In the genomic region with DNA sequence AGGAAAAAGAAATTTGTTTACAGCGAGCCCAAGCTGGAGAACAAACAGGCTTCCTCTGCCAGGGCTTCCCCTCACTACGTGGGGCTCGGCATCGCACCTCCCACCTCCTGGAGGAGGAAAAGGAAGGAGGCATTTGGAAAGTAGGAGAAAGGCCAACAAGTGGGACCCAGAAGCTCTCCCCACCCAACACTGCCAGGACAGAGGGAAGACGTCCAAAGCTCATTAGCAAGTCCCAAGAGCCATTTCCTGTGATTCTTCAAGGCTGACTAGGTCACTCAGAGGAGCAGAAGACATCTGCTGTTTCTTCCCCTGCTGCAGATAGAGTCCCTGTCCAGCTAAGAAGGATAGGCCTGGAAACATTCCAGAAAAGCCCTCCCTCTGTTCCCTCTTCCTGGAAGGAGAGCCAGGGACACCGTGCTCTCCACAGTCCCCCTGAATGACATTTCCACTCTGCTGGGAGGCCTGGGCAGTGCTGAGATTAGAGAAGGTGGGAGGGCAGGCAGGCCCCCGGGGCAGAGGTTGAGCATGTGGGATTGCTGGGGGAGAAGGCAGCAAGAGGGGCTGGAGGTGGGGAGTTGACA, we compare ENCODE assay signal across 20 cellular contexts. TPM values are rescaled to one million over a fixed set of nuclear protein-coding genes. Genes with fewer than 3 reads are reported as not detected.
DNase-seq lines count a peak whose midpoint lies in the region; ATAC-seq, FAIRE-seq and TF ChIP-seq lines count a peak whose summit lies in the region.
"Had no signal": no experiment of that assay in that cellular context is flagged by ENCODE, and none has a peak within 500 bp of the region (broad histone marks: within the 10 kb centered on the region; RNA-seq: fewer than 3 reads in every experiment).

No MANE protein-coding gene starts in this region.

- POLR2A ChIA-PET in endothelial cell of umbilical vein (lab: Charles Lee), result no interaction called here

- CTCF ChIA-PET in endothelial cell of umbilical vein (lab: Charles Lee), result no interaction called here

- no peak overlapping the region for H2AK5ac ChIP-seq in neuronal stem cell (ENCODE audit: low read depth, low read length)

- H2AFZ ChIP-seq in endothelial cell of umbilical vein (ENCODE audit: low read depth, low read length) (no peak overlapping the region), neuronal stem cell (ENCODE audit: low read length) (no peak overlapping the region)

- H3K4ac ChIP-seq in neuronal stem cell (ENCODE audit: low read length), result no peak overlapping the region

- peak; percentile 18 for FAIRE-seq in endothelial cell of umbilical vein (lab: Jason Lieb, UNC)
- FAIRE-seq: bronchial epithelial cell, H54, HTR-8/SVneo, pancreas had no signal

- no peak overlapping the region for H3K23ac ChIP-seq in neuronal stem cell (ENCODE audit: low read depth, low read length, poor library complexity)

- no peak overlapping the region for H2BK120ac ChIP-seq in neuronal stem cell (ENCODE audit: low read depth, low read length)

- no peak overlapping the region for H3K14ac ChIP-seq in neuronal stem cell (ENCODE audit: low read length)

- H3K9me3 ChIP-seq in endothelial cell of umbilical vein (replicated peaks; ENCODE audit: control insufficient read depth, insufficient read depth, low read length) (no peaks in the 10 kb centered on the region), neuronal stem cell (replicated peaks in 1 of 2; ENCODE audit: control insufficient read depth in 2 of 2, insufficient read depth in 1 of 2, low read depth in 1 of 2, low read length in 2 of 2) (no peaks in the 10 kb centered on the region), thoracic aorta (no peaks in the 10 kb centered on the region)
- H3K9me3 ChIP-seq: pancreas had no signal

- dilution Hi-C loops in endothelial cell of umbilical vein (cut with MboI; ENCODE audit: extremely low pct_ligation_motif_present, low sequenced_read_pairs), result no loop called here

- H3K36me3 ChIP-seq in endothelial cell of umbilical vein (ENCODE audit: control insufficient read depth in 2 of 2, extremely low read depth in 1 of 2, insufficient read depth in 2 of 2, low read length in 2 of 2), result no peaks in the 10 kb centered on the region
- H3K36me3 ChIP-seq in neuronal stem cell (replicated peaks in 1 of 2; ENCODE audit: control insufficient read depth in 2 of 2, insufficient read depth in 2 of 2, low read length in 2 of 2), result no peaks in the 10 kb centered on the region
- H3K36me3 ChIP-seq in thoracic aorta, result no peaks in the 10 kb centered on the region
- H3K36me3 ChIP-seq: pancreas had no signal

- no peak for TF ChIP-seq CTCF in endothelial cell of umbilical vein (IDR thresholded peaks at IDR 0.05; ENCODE audit: extremely low read depth in 1 of 2, insufficient read depth in 1 of 2, low read depth in 1 of 2, low read length in 2 of 2)
- TF ChIP-seq CTCF in thoracic aorta (IDR thresholded peaks at IDR 0.05), result no peak

- H4K91ac ChIP-seq in neuronal stem cell (ENCODE audit: low read depth, low read length, poor library complexity), result no peak overlapping the region

- no peaks in the 10 kb centered on the region for H3K79me2 ChIP-seq in endothelial cell of umbilical vein (ENCODE audit: control insufficient read depth, insufficient read depth, low read length)

- no peak overlapping the region for H3K4me3 ChIP-seq in endothelial cell of umbilical vein (replicated peaks in 1 of 3; ENCODE audit: insufficient read depth in 1 of 3, low read depth in 1 of 3, low read length in 3 of 3)
- H3K4me3 ChIP-seq in neuronal stem cell (ENCODE audit: low read length in 2 of 2), result no peak overlapping the region
- H3K4me3 ChIP-seq in thoracic aorta, result no peak overlapping the region
- H3K4me3 ChIP-seq: pancreas had no signal

- H4K20me1 ChIP-seq in endothelial cell of umbilical vein (replicated peaks; ENCODE audit: control insufficient read depth, extremely low read depth, insufficient read depth, low read length), result no peaks in the 10 kb centered on the region

- peaks cover 0 to 3% of the 10 kb centered on the region in 2 experiments for H3K27me3 ChIP-seq in endothelial cell of umbilical vein (ENCODE audit: control insufficient read depth in 2 of 2, insufficient read depth in 2 of 2, low read length in 2 of 2)
- peaks cover 0 to 78% (median 0%) of the 10 kb centered on the region in 3 experiments for H3K27me3 ChIP-seq in neuronal stem cell (ENCODE audit: control insufficient read depth in 3 of 3, insufficient read depth in 3 of 3, low read depth in 1 of 3, low read length in 3 of 3)
- H3K27me3 ChIP-seq in thoracic aorta (replicated peaks; ENCODE audit: insufficient read depth), result no peaks in the 10 kb centered on the region
- H3K27me3 ChIP-seq: pancreas had no signal

- H3K9ac ChIP-seq in endothelial cell of umbilical vein (replicated peaks; ENCODE audit: extremely low read depth, insufficient read depth, low read length) (no peak overlapping the region), neuronal stem cell (ENCODE audit: low read depth, low read length, poor library complexity) (no peak overlapping the region)

- no peaks in the 10 kb centered on the region for H3K9me1 ChIP-seq in endothelial cell of umbilical vein (replicated peaks; ENCODE audit: control insufficient read depth, extremely low read depth, insufficient read depth, low read length)

- no peak overlapping the region for H4K8ac ChIP-seq in neuronal stem cell (ENCODE audit: low read depth, low read length)

- peak overlapping the region; percentile 16 for H2BK5ac ChIP-seq in neuronal stem cell (ENCODE audit: low read length)

- H3K79me1 ChIP-seq in neuronal stem cell (ENCODE audit: low read depth, low read length), result no peaks in the 10 kb centered on the region

- H3K27ac ChIP-seq in endothelial cell of umbilical vein (ENCODE audit: insufficient read depth, low read depth, low read length), result no peak overlapping the region
- no peak overlapping the region for H3K27ac ChIP-seq in neuronal stem cell (replicated peaks; ENCODE audit: low read length)
- H3K27ac ChIP-seq in thoracic aorta, result peak overlapping the region in 1 of 2 donors; percentile 5
- H3K27ac ChIP-seq: RWPE1 had no signal

- no peak for TF ChIP-seq POLR2A in endothelial cell of umbilical vein (IDR thresholded peaks at IDR 0.05; ENCODE audit: low read depth, low read length)

- no peaks in the 10 kb centered on the region for H3K4me1 ChIP-seq in endothelial cell of umbilical vein (ENCODE audit: control insufficient read depth, extremely low read depth, insufficient read depth, low read length)
- H3K4me1 ChIP-seq in neuronal stem cell (ENCODE audit: control insufficient read depth in 2 of 2, insufficient read depth in 1 of 2, low read depth in 1 of 2, low read length in 2 of 2), result peaks cover 0 to 5% of the 10 kb centered on the region in 2 donors
- no peaks in the 10 kb centered on the region for H3K4me1 ChIP-seq in thoracic aorta (ENCODE audit: control insufficient read depth in 1 of 2, low read depth in 2 of 2)
- H3K4me1 ChIP-seq: pancreas had no signal

- H3K18ac ChIP-seq in neuronal stem cell (ENCODE audit: low read length), result no peak overlapping the region

- DNase-seq in endothelial cell of umbilical vein (ENCODE audit: low read depth, low spot score) (peak; percentile 37), left ventricle myocardium superior (peak; percentile 75), neuronal stem cell (ENCODE audit: low spot score) (no peak), thoracic aorta (ENCODE audit: low spot score) (no peak), GOT3 (lab: John Stamatoyannopoulos, UW) (no peak), epidermal melanocyte (ENCODE audit: insufficient read length, low spot score) (no peak)
- DNase-seq in effector CD8-positive, alpha-beta T cell (lab: John Stamatoyannopoulos, UW), result no peak
- no peak for DNase-seq in activated CD8-positive, alpha-beta memory T cell treated with anti-CD3 and anti-CD28 coated beads, Interleukin-2, amount 50 U/mL, for 48 hours
- DNase-seq: activated naive CD8-positive, alpha-beta T cell treated with anti-CD3 and anti-CD28 coated beads for 36 hours; activated T-cell treated with anti-CD3 and anti-CD28 coated beads, Interleukin-2, amount 50 U/mL, for 72 hours; AML-193; foreskin fibroblast; NCI-H1436; pancreas; stimulated activated naive CD8-positive, alpha-beta T cell treated with anti-CD3 and anti-CD28 coated beads, Interleukin-15, amount 100 ng/mL, for 72 hours; SW 1271 had no signal

- no TSS peak for BruUV-seq in endothelial cell of umbilical vein (replicated peaks; lab: Mats Ljungman, UMichigan)

- intact Hi-C loops in endothelial cell of umbilical vein (cut with micrococcal nuclease), result no loop called here
- intact Hi-C loops in left ventricle myocardium superior (cut with micrococcal nuclease), result no loop called here

- ATAC-seq in left ventricle myocardium superior (peak; percentile 85), thoracic aorta (ENCODE audit: insufficient number of reproducible peaks, low FRiP score, low read depth) (peak; percentile 50)
- ATAC-seq: activated T-cell treated with anti-CD3 and anti-CD28 coated beads, Interleukin-2, amount 50 U/mL, for 72 hours; stimulated activated naive CD8-positive, alpha-beta T cell treated with anti-CD3 and anti-CD28 coated beads, Interleukin-15, amount 100 ng/mL, for 72 hours had no signal

- no peak overlapping the region for H2BK12ac ChIP-seq in neuronal stem cell (ENCODE audit: low read length)

- H2BK15ac ChIP-seq in neuronal stem cell (ENCODE audit: low read length), result no peak overlapping the region

- H3K4me2 ChIP-seq in endothelial cell of umbilical vein (ENCODE audit: insufficient read depth, low read length) (no peak overlapping the region), neuronal stem cell (ENCODE audit: insufficient read depth, low read length, poor library complexity, severe bottlenecking) (no peak overlapping the region)

- WGBS in neuronal stem cell (ENCODE audit: extremely low coverage in 2 of 2, insufficient read length in 2 of 2, insufficient replicate concordance in 1 of 2), 2 donors, result no CpG with 5 or more reads among the region's 7 CpGs

TF ChIP-seq in endothelial cell of umbilical vein, 7 proteins besides CTCF, POLR2A, EP300 and RAD21 (continues in another document):
- no peak for TF ChIP-seq GATA2 (IDR thresholded peaks at IDR 0.05; ENCODE audit: insufficient read depth, insufficient read length, low read depth, low read length)
- no peak for TF ChIP-seq MYC (IDR thresholded peaks at IDR 0.05; ENCODE audit: low read depth, low read length)
- no peak for TF ChIP-seq FOS (IDR thresholded peaks at IDR 0.05; ENCODE audit: borderline replicate concordance, insufficient read depth, low read length)

RNA-seq across cellular contexts. Expression of a gene that starts 57.0 kb away (rescaled TPM):
- total RNA-seq in endothelial cell of umbilical vein, result 0.90 and 1.6 TPM in 2 replicates
- 0.40 and 0.44 TPM in 2 replicates for polyA plus RNA-seq in endothelial cell of umbilical vein
- 0.35 and 0.63 TPM in 2 replicates for polyA plus RNA-seq in endothelial cell of umbilical vein (2011; cell fraction: cytosol; rRNA removed)
- polyA plus RNA-seq in endothelial cell of umbilical vein (2011; cell fraction: nucleus; rRNA removed), result 1.1 and 1.6 TPM in 2 replicates
- 0.24 and 0.25 TPM in 2 replicates for polyA plus RNA-seq in endothelial cell of umbilical vein (2012)
- polyA minus RNA-seq in endothelial cell of umbilical vein, result 0.45 and 0.90 TPM in 2 replicates
- polyA minus RNA-seq in endothelial cell of umbilical vein (2011; cell fraction: cytosol; rRNA and poly(A)+ RNA removed), result 1.2 TPM
- 0.43 and 0.77 TPM in 2 replicates for polyA minus RNA-seq in endothelial cell of umbilical vein (2011; cell fraction: nucleus; rRNA and poly(A)+ RNA removed)
- 32.0 TPM for total RNA-seq in left ventricle myocardium superior
- polyA plus RNA-seq in neuronal stem cell (2013, experiment 1 of 2), result 8.1 TPM
- 8.2 TPM for polyA plus RNA-seq in neuronal stem cell (2013, experiment 2 of 2)
- total RNA-seq in thoracic aorta, result 10 to 100 TPM; 17.3 to 17.6 TPM

Comparison
In these comparisons a context has a peak if more than half of its experiments do, and no peak if none do; other contexts are left out.
1. DNase-seq: peak in endothelial cell of umbilical vein (single experiment) and left ventricle myocardium superior (single experiment); none in neuronal stem cell (single experiment), thoracic aorta (single experiment), effector CD8-positive, alpha-beta T cell (single experiment), activated CD8-positive, alpha-beta memory T cell treated with anti-CD3 and anti-CD28 coated beads, Interleukin-2, amount 50 U/mL, for 48 hours (single experiment), GOT3 (single experiment) and epidermal melanocyte (single experiment).